Comparison of ENCODE assay signal across 8 cellular contexts in the genomic region with DNA sequence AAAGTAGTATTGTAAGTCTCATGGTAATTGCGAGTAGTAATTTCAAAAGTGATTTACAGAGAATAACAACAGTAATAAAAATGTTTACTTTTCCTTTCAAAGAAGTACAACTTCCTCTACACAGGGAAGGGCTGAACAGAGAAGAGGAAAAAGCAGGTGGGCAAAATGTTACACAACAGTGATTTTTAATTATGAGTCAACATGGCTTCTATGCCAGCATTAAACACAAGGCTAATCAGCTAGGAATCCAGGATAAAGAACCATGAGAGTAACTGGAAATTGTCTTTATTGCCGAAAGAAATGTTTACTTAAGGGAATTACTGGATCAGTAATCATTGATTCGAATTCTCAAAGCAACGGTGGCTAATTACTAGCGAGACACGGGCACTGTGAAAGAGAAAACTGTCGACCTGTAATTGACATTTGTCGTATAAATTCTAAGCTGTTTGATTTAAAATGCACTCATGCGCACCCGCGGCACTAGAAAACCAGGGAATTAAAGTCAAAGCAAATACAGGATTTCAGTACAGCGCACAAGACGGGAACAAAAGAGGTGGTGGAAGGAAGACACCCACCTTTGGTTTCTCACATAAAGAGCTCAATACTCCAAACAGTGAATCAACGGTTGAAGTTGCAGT. TPM values are rescaled to one million over a fixed set of nuclear protein-coding genes. Genes with fewer than 3 reads are reported as not detected.
DNase-seq lines count a peak whose midpoint lies in the region; ATAC-seq and TF ChIP-seq lines count a peak whose summit lies in the region.

No MANE protein-coding gene starts in this region.

- H3K36me3 ChIP-seq in HUES48 (ENCODE audit: control insufficient read depth, insufficient read depth, low read length) (no peaks in the 10 kb centered on the region), endocrine pancreas (ENCODE audit: control insufficient read depth, insufficient read depth, low read length) (no peaks in the 10 kb centered on the region)

- H3K9ac ChIP-seq in HUES48 (ENCODE audit: low read depth, low read length) (peak overlapping the region; percentile 73), endocrine pancreas (ENCODE audit: control insufficient read depth, insufficient read depth, low read length) (peak overlapping the region; percentile 61)

- H3K27ac ChIP-seq in HUES48 (ENCODE audit: low read depth, low read length), result peak overlapping the region; percentile 92
- peak overlapping the region; percentile 97 for H3K27ac ChIP-seq in RWPE1

- no peak for TF ChIP-seq CTCF in RWPE1 (conservative IDR thresholded peaks at IDR 0.05; ENCODE audit: low read depth)

- no peak for ATAC-seq in HG03460 (IDR thresholded peaks at IDR 0.05; ENCODE audit: unreplicated experiment)
- ATAC-seq in HG02588 (IDR thresholded peaks at IDR 0.05; ENCODE audit: unreplicated experiment), result no peak
- ATAC-seq in HG03520 (IDR thresholded peaks at IDR 0.05; ENCODE audit: unreplicated experiment), result no peak

- peak; percentile 40 for DNase-seq in D341Med (ENCODE audit: low spot score)
- peak; percentile 47 for DNase-seq in RWPE1 (ENCODE audit: low spot score)
- DNase-seq in myocyte (ENCODE audit: low read depth), result peak; percentile 53

- H3K27me3 ChIP-seq in HUES48 (ENCODE audit: control insufficient read depth, insufficient read depth, low read length) (no peaks in the 10 kb centered on the region), endocrine pancreas (ENCODE audit: control insufficient read depth, insufficient read depth, low read length) (no peaks in the 10 kb centered on the region)

- CTCF ChIA-PET in RWPE1 (lab: Yijun Ruan, JAX), result interaction anchor here (0.6 to 0.7 kb wide), 3 partner anchors 208 to 419 kb away, joined by 3 to 5 read pairs (median 4); no protein-coding TSS in a partner anchor

- no peaks in the 10 kb centered on the region for H3K9me3 ChIP-seq in HUES48 (ENCODE audit: control insufficient read depth, insufficient read depth, low read length)
- H3K9me3 ChIP-seq in endocrine pancreas (ENCODE audit: control insufficient read depth, low read length), result no peaks in the 10 kb centered on the region

- POLR2A ChIA-PET in RWPE1 (lab: Yijun Ruan, JAX; ENCODE audit: low non-redundant PET), result no interaction called here

- H3K4me3 ChIP-seq in HUES48 (ENCODE audit: low read depth, low read length), result peak overlapping the region; percentile 75
- peak overlapping the region; percentile 73 for H3K4me3 ChIP-seq in endocrine pancreas (ENCODE audit: control insufficient read depth, insufficient read depth, low read length)

- 0 out of 2 replicates have a peak, but pooled peaks cover 11% of the 10 kb centered on the region for H3K4me1 ChIP-seq in HUES48 (ENCODE audit: control insufficient read depth, insufficient read depth, low read length)
- H3K4me1 ChIP-seq in endocrine pancreas (ENCODE audit: control insufficient read depth, insufficient read depth, low read length), result peaks cover 8% of the 10 kb centered on the region

RNA-seq across cellular contexts. Expression of a gene that starts 15.5 kb away (rescaled TPM):
- total RNA-seq in myocyte, result 23.7 and 25.7 TPM in 2 replicates
- 23.7 TPM for polyA plus RNA-seq in myocyte (2012)

RNA-seq across cellular contexts. Expression of a gene that starts 17.9 kb away (rescaled TPM):
- total RNA-seq in myocyte, result 63.6 and 67.2 TPM in 2 replicates
- polyA plus RNA-seq in myocyte (2012), result 35.4 TPM

RNA-seq across cellular contexts. Expression of a gene that starts 37.5 kb away (rescaled TPM):
- total RNA-seq in myocyte, result 4.0 and 12.5 TPM in 2 replicates
- 1.3 TPM for polyA plus RNA-seq in myocyte (2012)
